In the genomic region with DNA sequence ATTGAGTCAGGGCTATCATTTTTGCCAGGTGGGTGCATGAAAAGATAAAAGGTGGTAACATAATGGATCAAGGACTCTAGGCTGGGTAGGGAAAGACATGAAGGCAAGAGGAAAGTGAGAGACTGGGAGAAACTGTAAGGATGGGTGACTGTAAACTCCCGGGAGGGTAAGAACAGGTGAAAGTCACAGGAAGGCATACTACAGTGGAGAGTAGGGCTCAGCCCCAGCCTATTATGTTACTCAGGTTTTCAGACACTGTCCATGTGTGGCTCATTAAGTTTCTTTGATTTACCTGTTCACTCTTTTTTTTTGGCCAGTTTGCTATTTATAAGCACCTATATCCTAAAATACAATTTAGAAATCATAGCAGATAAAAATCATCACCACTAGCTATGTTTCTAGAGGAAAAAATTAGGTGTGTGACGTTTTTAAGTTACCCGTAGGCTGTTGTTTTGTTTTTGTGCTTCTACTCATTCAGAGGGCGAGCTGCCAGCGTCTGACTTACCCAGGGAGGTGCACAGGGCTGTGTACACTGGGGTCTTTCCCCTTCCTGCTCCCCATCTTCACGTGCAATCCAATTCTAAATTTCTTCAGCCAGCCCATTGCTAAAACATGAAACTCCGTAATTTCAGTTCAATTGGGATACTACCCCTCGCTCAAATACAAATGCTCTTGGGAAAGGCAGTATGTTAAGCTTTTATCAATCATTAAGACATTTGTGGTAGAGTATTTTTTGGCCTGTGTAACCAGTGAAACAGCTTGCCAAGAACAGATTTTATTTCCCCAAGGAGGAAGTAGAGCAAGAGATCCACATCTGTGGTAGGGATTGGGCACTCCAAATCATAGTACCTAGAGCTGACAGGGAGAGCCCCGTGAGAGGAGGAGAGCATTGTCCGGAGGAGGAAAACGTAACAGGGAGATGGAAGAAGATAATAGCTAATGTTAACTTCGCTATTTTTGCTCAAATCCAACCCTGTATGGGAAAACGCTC, we compare ENCODE assay signal across 15 cellular contexts. TPM values are rescaled to one million over a fixed set of nuclear protein-coding genes. Genes with fewer than 3 reads are reported as not detected.
DNase-seq lines count a peak whose midpoint lies in the region; ATAC-seq, FAIRE-seq and TF ChIP-seq lines count a peak whose summit lies in the region.
"Had no signal": no experiment of that assay in that cellular context is flagged by ENCODE, and none has a peak within 500 bp of the region (broad histone marks: within the 10 kb centered on the region; RNA-seq: fewer than 3 reads in every experiment).

No MANE protein-coding gene starts in this region.

- H3K27ac ChIP-seq in VCaP, result peak overlapping the region; percentile 81
- no peak overlapping the region for H3K27ac ChIP-seq in parathyroid adenoma

- DNase-seq in DMS 273 treated with DMSO at 0.1 percent for 48 hours (lab: John Stamatoyannopoulos, UW) (peak; percentile 54), fibroblast of mammary gland (ENCODE audit: low read depth) (peak; percentile 86), HTR-8/SVneo (ENCODE audit: insufficient read length, low spot score) (no peak), glomerular visceral epithelial cell (ENCODE audit: extremely low spot score) (no peak)
- no peak for DNase-seq in activated CD4-positive, alpha-beta memory T cell treated with anti-CD3 and anti-CD28 coated beads, Interleukin-2, amount 10 ng/mL, durations not matched to agents 7 days and 5 days
- DNase-seq: activated naive CD8-positive, alpha-beta T cell treated with anti-CD3 and anti-CD28 coated beads, Interleukin-2, amount 10 ng/mL, durations not matched to agents 7 days and 5 days; CD8-positive, alpha-beta T cell; effector memory CD4-positive, alpha-beta T cell; naive thymus-derived CD4-positive, alpha-beta T cell; NCI-H1092; stimulated activated CD4-positive, alpha-beta T cell treated with anti-CD3 and anti-CD28 coated beads, Interleukin-15, amount 100 ng/mL, for 24 hours had no signal

- H3K4me3 Mint-ChIP-seq in activated CD4-positive, alpha-beta memory T cell treated with anti-CD3 and anti-CD28 coated beads, Interleukin-2, amount 10 ng/mL, durations not matched to agents 7 days and 5 days, result no peak overlapping the region
- H3K4me3 Mint-ChIP-seq: activated naive CD8-positive, alpha-beta T cell treated with anti-CD3 and anti-CD28 coated beads, Interleukin-2, amount 10 ng/mL, durations not matched to agents 7 days and 5 days; CD8-positive, alpha-beta T cell; naive thymus-derived CD4-positive, alpha-beta T cell had no signal

- no peaks in the 10 kb centered on the region for H3K4me1 Mint-ChIP-seq in activated CD4-positive, alpha-beta memory T cell treated with anti-CD3 and anti-CD28 coated beads, Interleukin-2, amount 10 ng/mL, durations not matched to agents 7 days and 5 days
- H3K4me1 Mint-ChIP-seq: activated naive CD8-positive, alpha-beta T cell treated with anti-CD3 and anti-CD28 coated beads, Interleukin-2, amount 10 ng/mL, durations not matched to agents 7 days and 5 days had no signal

- no peak overlapping the region for H2AFZ ChIP-seq in parathyroid adenoma

- POLR2A ChIA-PET in activated CD4-positive, alpha-beta memory T cell treated with anti-CD3 and anti-CD28 coated beads, Interleukin-2, amount 10 ng/mL, durations not matched to agents 7 days and 5 days (lab: Charles Lee), result interaction anchor here (0.6 to 1.6 kb wide), 2 partner anchors 12 to 14 kb away, joined by 4 read pairs; no protein-coding TSS in a partner anchor

- H3K27me3 ChIP-seq in parathyroid adenoma (ENCODE audit: control insufficient read depth, insufficient read depth, low read length), result no peaks in the 10 kb centered on the region

- H3K36me3 ChIP-seq in parathyroid adenoma (ENCODE audit: control insufficient read depth, insufficient read depth, low read length), result no peaks in the 10 kb centered on the region

- H3K36me3 Mint-ChIP-seq in activated CD4-positive, alpha-beta memory T cell treated with anti-CD3 and anti-CD28 coated beads, Interleukin-2, amount 10 ng/mL, durations not matched to agents 7 days and 5 days (ENCODE audit: low read depth), result peaks cover 10% of the 10 kb centered on the region

- H3K4me3 ChIP-seq in fibroblast of mammary gland (ENCODE audit: control insufficient read depth, low read depth, low read length) (peak overlapping the region; percentile 31), parathyroid adenoma (ENCODE audit: low read depth, low read length) (no peak overlapping the region)

- H3K4me1 ChIP-seq in parathyroid adenoma, result peaks cover 3% of the 10 kb centered on the region

- CTCF ChIA-PET in activated CD4-positive, alpha-beta memory T cell treated with anti-CD3 and anti-CD28 coated beads, Interleukin-2, amount 10 ng/mL, durations not matched to agents 7 days and 5 days (lab: Charles Lee), result interaction anchor here (1.1 to 2.1 kb wide), 5 partner anchors 8 to 120 kb away, joined by 3 to 7 read pairs (median 4); no protein-coding TSS in a partner anchor

- no peak for ATAC-seq in HG03565 (IDR thresholded peaks at IDR 0.05; ENCODE audit: unreplicated experiment)
- ATAC-seq: CD8-positive, alpha-beta T cell; naive thymus-derived CD4-positive, alpha-beta T cell had no signal

- no peaks in the 10 kb centered on the region for H3K9me3 ChIP-seq in parathyroid adenoma (ENCODE audit: control insufficient read depth, low read length)

- TF ChIP-seq CTCF in VCaP (conservative IDR thresholded peaks at IDR 0.05) (no peak), fibroblast of mammary gland (conservative IDR thresholded peaks at IDR 0.05; ENCODE audit: control insufficient read depth, insufficient read depth, low read depth, low read length) (no peak), parathyroid adenoma (IDR thresholded peaks at IDR 0.05) (no peak)

- no peak for FAIRE-seq in HTR-8/SVneo (lab: Jason Lieb, UNC)

- H3K4me2 ChIP-seq in parathyroid adenoma (ENCODE audit: low read length), result peak overlapping the region; percentile 1

- H3K9ac ChIP-seq in parathyroid adenoma, result no peak overlapping the region

- no peak overlapping the region for H3K27ac Mint-ChIP-seq in activated CD4-positive, alpha-beta memory T cell treated with anti-CD3 and anti-CD28 coated beads, Interleukin-2, amount 10 ng/mL, durations not matched to agents 7 days and 5 days
- H3K27ac Mint-ChIP-seq: activated naive CD8-positive, alpha-beta T cell treated with anti-CD3 and anti-CD28 coated beads, Interleukin-2, amount 10 ng/mL, durations not matched to agents 7 days and 5 days; CD8-positive, alpha-beta T cell; naive thymus-derived CD4-positive, alpha-beta T cell had no signal

- peaks cover 6% of the 10 kb centered on the region for H3K9me3 Mint-ChIP-seq in activated CD4-positive, alpha-beta memory T cell treated with anti-CD3 and anti-CD28 coated beads, Interleukin-2, amount 10 ng/mL, durations not matched to agents 7 days and 5 days

- peaks cover 6% of the 10 kb centered on the region for H3K79me2 ChIP-seq in parathyroid adenoma

- no peaks in the 10 kb centered on the region for H3K27me3 Mint-ChIP-seq in activated CD4-positive, alpha-beta memory T cell treated with anti-CD3 and anti-CD28 coated beads, Interleukin-2, amount 10 ng/mL, durations not matched to agents 7 days and 5 days
- H3K27me3 Mint-ChIP-seq: activated naive CD8-positive, alpha-beta T cell treated with anti-CD3 and anti-CD28 coated beads, Interleukin-2, amount 10 ng/mL, durations not matched to agents 7 days and 5 days; naive thymus-derived CD4-positive, alpha-beta T cell had no signal

RNA-seq across cellular contexts. Expression of gene VWA3A, which starts 21.7 kb away (rescaled TPM):
- total RNA-seq in activated CD4-positive, alpha-beta memory T cell treated with anti-CD3 and anti-CD28 coated beads, Interleukin-2, amount 10 ng/mL, durations not matched to agents 7 days and 5 days, result under 1 TPM in 1 of 2 experiments, not detected in 1; 0.18 TPM
- total RNA-seq: T-helper 2 cell treated with Interferon-gamma antibody and Interleukin-4, amounts not matched to agents 100 ng/mL and 5 ng/mL, for 36 hours had no signal

Comparison
In these comparisons a context has a peak if more than half of its experiments do, and no peak if none do; other contexts are left out.
1. DNase-seq: peak in DMS 273 treated with DMSO at 0.1 percent for 48 hours (single experiment) and fibroblast of mammary gland (single experiment); none in HTR-8/SVneo (single experiment), activated CD4-positive, alpha-beta memory T cell treated with anti-CD3 and anti-CD28 coated beads, Interleukin-2, amount 10 ng/mL, durations not matched to agents 7 days and 5 days (single experiment) and glomerular visceral epithelial cell (single experiment).